ENCODE assay signal across 8 cellular contexts in the genomic region with DNA sequence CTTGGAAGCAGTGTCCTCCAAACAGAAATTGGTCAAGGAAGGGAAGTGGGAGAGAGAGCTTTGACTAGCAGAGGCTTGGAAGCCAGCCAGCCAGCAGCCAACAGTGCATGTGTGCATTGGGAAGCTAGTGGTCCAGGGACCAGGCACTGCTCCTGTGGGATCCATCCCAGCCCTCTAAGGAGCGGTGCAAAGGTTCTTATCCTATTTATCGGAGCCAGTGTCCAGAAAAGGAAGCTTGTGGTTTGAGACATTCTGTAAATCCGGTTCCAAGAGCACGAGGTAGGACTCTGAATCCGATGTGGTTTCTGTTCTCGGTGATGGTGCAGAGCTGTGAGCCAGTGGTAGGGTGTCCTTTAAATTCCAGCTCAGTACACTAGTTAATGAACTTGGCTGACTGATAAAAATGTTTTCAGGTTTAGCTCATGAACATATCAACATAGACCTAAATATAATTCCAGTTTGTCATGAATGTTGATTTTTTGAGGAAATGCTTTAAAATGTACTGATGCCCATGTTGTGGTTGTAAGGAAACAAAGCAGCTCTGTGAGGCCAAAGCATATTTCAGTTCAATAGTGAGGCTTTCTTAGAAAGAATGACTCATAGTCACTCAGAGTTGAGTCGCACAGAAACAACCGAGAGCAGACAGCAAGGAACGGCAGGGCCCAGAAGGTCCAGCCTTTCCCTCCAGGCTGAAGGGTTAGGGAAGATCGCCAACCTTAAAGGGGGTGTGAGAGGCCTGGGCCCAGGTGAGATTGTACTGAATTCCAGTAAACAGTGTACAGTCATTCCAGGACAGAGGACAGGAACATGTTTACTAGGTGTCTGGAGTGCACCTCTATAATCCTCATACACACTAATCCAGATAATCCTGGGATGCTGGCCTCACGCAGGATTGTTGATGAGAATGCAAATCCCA. TPM values are rescaled to one million over a fixed set of nuclear protein-coding genes. Genes with fewer than 3 reads are reported as not detected.
DNase-seq lines count a peak whose midpoint lies in the region; ATAC-seq and TF ChIP-seq lines count a peak whose summit lies in the region.

No MANE protein-coding gene starts in this region.

- H3K9me3 ChIP-seq in colonic mucosa: no peaks in the 10 kb centered on the region

- H3K36me3 ChIP-seq in colonic mucosa: no peaks in the 10 kb centered on the region

- CTCF ChIA-PET in RWPE1 (lab: Yijun Ruan, JAX): interaction anchor here (0.7 kb wide), 1 partner anchor 101 kb away, joined by 3 read pairs; no protein-coding TSS in a partner anchor

- TF ChIP-seq CTCF in RWPE1 (conservative IDR thresholded peaks at IDR 0.05; ENCODE audit: low read depth) (no peak), colonic mucosa (IDR thresholded peaks at IDR 0.05) (no peak), type B pancreatic cell (conservative IDR thresholded peaks at IDR 0.05) (no peak)

- H3K27me3 Mint-ChIP-seq in memory B cell: no peaks in the 10 kb centered on the region
- no peaks in the 10 kb centered on the region for H3K27me3 Mint-ChIP-seq in type B pancreatic cell

- ATAC-seq in GM21529 (IDR thresholded peaks at IDR 0.05; ENCODE audit: unreplicated experiment) (peak; percentile 66), memory B cell (ENCODE audit: low read depth) (no peak)

- H3K9ac ChIP-seq in colonic mucosa (ENCODE audit: low read depth in 2 of 2, low read length in 2 of 2): no peak overlapping the region

- H3K27me3 ChIP-seq in colonic mucosa: no peaks in the 10 kb centered on the region

- peaks cover 7% of the 10 kb centered on the region for H3K4me1 Mint-ChIP-seq in memory B cell
- H3K4me1 Mint-ChIP-seq in type B pancreatic cell (ENCODE audit: unreplicated experiment): peaks cover 8% of the 10 kb centered on the region

- H3K27ac ChIP-seq in RWPE1 (peak overlapping the region; percentile 74), colonic mucosa (peak overlapping the region; percentile 27)

- peak; percentile 61 for DNase-seq in CD1c-positive myeloid dendritic cell (ENCODE audit: extremely low spot score)
- DNase-seq in RWPE1 (ENCODE audit: low spot score): peak; percentile 51
- no peak for DNase-seq in colonic mucosa
- no peak for DNase-seq in memory B cell (ENCODE audit: low spot score in 2 of 2)
- DNase-seq in type B pancreatic cell (ENCODE audit: extremely low spot score, unreplicated experiment): no peak
- DNase-seq in cerebellum (ENCODE audit: low spot score): no peak
- DNase-seq in NCI-H1105 treated with DMSO at 0.1 percent for 48 hours (lab: John Stamatoyannopoulos, UW): no peak

- H3K4me3 Mint-ChIP-seq in memory B cell: no peak overlapping the region
- H3K4me3 Mint-ChIP-seq in type B pancreatic cell: no peak overlapping the region

- POLR2A ChIA-PET in RWPE1 (lab: Yijun Ruan, JAX; ENCODE audit: low non-redundant PET): interaction anchor here (0.6 kb wide), 1 partner anchor 37 kb away, joined by 6 read pairs; no protein-coding TSS in a partner anchor

- peaks cover 9% of the 10 kb centered on the region for H3K36me3 Mint-ChIP-seq in memory B cell
- peaks cover 14% of the 10 kb centered on the region for H3K36me3 Mint-ChIP-seq in type B pancreatic cell

- H3K4me1 ChIP-seq in colonic mucosa: peaks cover 5% of the 10 kb centered on the region

- intact Hi-C loops in colonic mucosa (cut with DNase I): no loop called here

- H3K4me3 ChIP-seq in colonic mucosa: no peak overlapping the region

- H3K9me3 Mint-ChIP-seq in memory B cell (peaks cover 5% of the 10 kb centered on the region), type B pancreatic cell (no peaks in the 10 kb centered on the region)

- H3K27ac Mint-ChIP-seq in memory B cell: peak overlapping the region; percentile 9
- H3K27ac Mint-ChIP-seq in type B pancreatic cell: peak overlapping the region; percentile 54

RNA-seq across cellular contexts. Expression of a gene that starts 21.5 kb away (rescaled TPM):
- 10 to 100 TPM; 13.0 to 26.7 TPM for total RNA-seq in colonic mucosa
- total RNA-seq in type B pancreatic cell (ENCODE audit: low replicate concordance): 22.5 and 22.8 TPM in 2 replicates
- 21.2 TPM for total RNA-seq in cerebellum

Comparison
In these comparisons a context has a peak if more than half of its experiments do, and no peak if none do; other contexts are left out.
1. DNase-seq: peak in CD1c-positive myeloid dendritic cell (single experiment) and RWPE1 (single experiment); none in colonic mucosa (single experiment), memory B cell (0 of 2), type B pancreatic cell (single experiment), cerebellum (single experiment) and NCI-H1105 treated with DMSO at 0.1 percent for 48 hours (single experiment).